In genomic region chr15:20357139-20358065, GRCh38 we compare ENCODE assay signal across 1 cellular context.
TF ChIP-seq lines count a peak whose summit lies in the region.

No MANE protein-coding gene starts in this region.

TF ChIP-seq in GM23338, 12 proteins besides CTCF, POLR2A, EP300 and RAD21 (continued from another document):
- no peak for TF ChIP-seq ZNF462 (CRISPR knock-in tag; IDR thresholded peaks at IDR 0.05)
- no peak for TF ChIP-seq ZNF114 (CRISPR knock-in tag; IDR thresholded peaks at IDR 0.05)
- no peak for TF ChIP-seq JUNB (IDR thresholded peaks at IDR 0.05; ENCODE audit: unreplicated experiment)
- TF ChIP-seq EZH2phosphoT487 (IDR thresholded peaks at IDR 0.05; ENCODE audit: unreplicated experiment), result no peak
- TF ChIP-seq POLR2AphosphoS5 (IDR thresholded peaks at IDR 0.05; ENCODE audit: low read depth), result no peak
- TF ChIP-seq CREB1 (CRISPR knock-in tag; IDR thresholded peaks at IDR 0.05; ENCODE audit: low read depth), result no peak
- no peak for TF ChIP-seq ETS1 (IDR thresholded peaks at IDR 0.05)
